In the genomic region with DNA sequence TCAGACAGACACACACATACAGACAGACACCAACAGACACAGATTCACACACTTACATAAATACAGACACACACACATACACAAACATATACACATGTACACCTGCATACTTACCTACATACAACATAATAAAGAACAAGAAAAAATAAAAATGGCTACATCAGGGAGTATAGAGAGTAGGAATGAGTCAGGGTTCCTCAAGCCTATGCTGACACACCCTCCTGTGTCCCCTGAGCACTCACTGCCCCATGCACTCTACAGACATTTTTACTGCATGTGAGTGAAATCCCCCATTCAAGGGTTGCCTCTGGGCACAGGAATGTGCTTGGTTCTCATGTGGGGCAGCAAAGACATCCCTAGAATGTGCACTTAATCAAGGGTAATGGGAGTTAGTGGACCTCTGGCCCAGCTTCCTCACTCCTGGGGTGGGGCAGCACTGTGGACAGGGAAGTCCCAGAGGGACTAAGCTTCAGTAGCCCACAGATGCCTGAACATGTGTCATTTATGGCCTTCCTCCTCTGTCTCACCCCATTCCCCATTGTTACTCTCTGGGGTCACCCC, we compare ENCODE assay signal across 23 cellular contexts.
"Had no signal": no experiment of that assay in that cellular context is flagged by ENCODE, and none has a peak within 500 bp of the region (broad histone marks: within the 10 kb centered on the region; RNA-seq: fewer than 3 reads in every experiment).

No MANE protein-coding gene starts in this region.

- H3K27me3 ChIP-seq: cardiac muscle cell, right atrium auricular region, testis, transverse colon had no signal

- H3K4me1 Mint-ChIP-seq: activated CD4-positive, alpha-beta T cell treated with anti-CD3 and anti-CD28 coated beads, Interleukin-2, amount 10 ng/mL, durations not matched to agents 24 days and 14 days; naive thymus-derived CD4-positive, alpha-beta T cell; stimulated activated naive B cell treated with anti-CD40 and anti-IgM and Interleukin-4, amounts not matched to agents 10 μg/mL and 1 μg/mL and 100 μg/mL, for 72 hours had no signal

- H3K27me3 Mint-ChIP-seq: activated CD4-positive, alpha-beta memory T cell treated with anti-CD3 and anti-CD28 coated beads for 36 hours; activated CD4-positive, alpha-beta T cell treated with anti-CD3 and anti-CD28 coated beads, Interleukin-2, amount 10 ng/mL, durations not matched to agents 24 days and 14 days; activated T-cell treated with anti-CD3 and anti-CD28 coated beads, Interleukin-2, amount 50 U/mL, for 24 hours had no signal

- H3K36me3 ChIP-seq: cardiac muscle cell, right atrium auricular region, transverse colon had no signal

- DNase-seq: activated CD4-positive, alpha-beta memory T cell treated with anti-CD3 and anti-CD28 coated beads for 36 hours; activated CD4-positive, alpha-beta T cell treated with anti-CD3 and anti-CD28 coated beads, Interleukin-2, amount 10 ng/mL, durations not matched to agents 24 days and 14 days; activated CD4-positive, CD25-positive, alpha-beta regulatory T cell treated with anti-CD3 and anti-CD28 coated beads, Interleukin-2, amount 50 U/mL, for 72 hours; activated CD8-positive, alpha-beta memory T cell treated with anti-CD3 and anti-CD28 coated beads, Interleukin-2, amount 50 U/mL, for 48 hours; activated gamma-delta T cell; activated naive CD4-positive, alpha-beta T cell treated with anti-CD3 and anti-CD28 coated beads, Interleukin-2, amount 50 U/mL, for 16 hours; activated T-cell treated with anti-CD3 and anti-CD28 coated beads, Interleukin-2, amount 50 U/mL, for 24 hours; cortex of kidney; effector memory CD8-positive, alpha-beta T cell; left cardiac atrium; left ventricle myocardium superior; naive thymus-derived CD4-positive, alpha-beta T cell; nucleus accumbens; psoas muscle; stimulated activated CD4-positive, alpha-beta T cell treated with anti-CD3 and anti-CD28 coated beads, Interleukin-15, amount 100 ng/mL, for 24 hours; stimulated activated CD4-positive, alpha-beta T cell treated with anti-CD3 and anti-CD28 coated beads, Interleukin-2, amount 100 ng/mL, for 24 hours; stimulated activated naive B cell treated with anti-CD40 and anti-IgM and Interleukin-4, amounts not matched to agents 10 μg/mL and 1 μg/mL and 100 μg/mL, for 72 hours; T-helper 2 cell; testis; transverse colon had no signal

- ATAC-seq: effector memory CD8-positive, alpha-beta T cell; left cardiac atrium; left ventricle myocardium superior; naive thymus-derived CD4-positive, alpha-beta T cell; psoas muscle; stimulated activated naive B cell treated with anti-CD40 and anti-IgM and Interleukin-4, amounts not matched to agents 10 μg/mL and 1 μg/mL and 100 μg/mL, for 72 hours had no signal

- H3K4me1 ChIP-seq: parathyroid adenoma, psoas muscle, testis, transverse colon had no signal

- H3K27ac Mint-ChIP-seq: activated CD4-positive, alpha-beta memory T cell treated with anti-CD3 and anti-CD28 coated beads for 36 hours; activated CD4-positive, alpha-beta T cell treated with anti-CD3 and anti-CD28 coated beads, Interleukin-2, amount 10 ng/mL, durations not matched to agents 24 days and 14 days; activated T-cell treated with anti-CD3 and anti-CD28 coated beads, Interleukin-2, amount 50 U/mL, for 24 hours; effector memory CD8-positive, alpha-beta T cell; naive thymus-derived CD4-positive, alpha-beta T cell; stimulated activated naive B cell treated with anti-CD40 and anti-IgM and Interleukin-4, amounts not matched to agents 10 μg/mL and 1 μg/mL and 100 μg/mL, for 72 hours had no signal

- H3K4me3 ChIP-seq: cardiac muscle cell, psoas muscle, right atrium auricular region, testis, transverse colon had no signal

- H3K9me3 Mint-ChIP-seq: activated CD4-positive, alpha-beta T cell treated with anti-CD3 and anti-CD28 coated beads, Interleukin-2, amount 10 ng/mL, durations not matched to agents 24 days and 14 days; activated T-cell treated with anti-CD3 and anti-CD28 coated beads, Interleukin-2, amount 50 U/mL, for 24 hours; stimulated activated naive B cell treated with anti-CD40 and anti-IgM and Interleukin-4, amounts not matched to agents 10 μg/mL and 1 μg/mL and 100 μg/mL, for 72 hours had no signal

- H3K27ac ChIP-seq: cardiac muscle cell, parathyroid adenoma, psoas muscle, right atrium auricular region, testis, transverse colon had no signal

- H3K4me3 Mint-ChIP-seq: activated CD4-positive, alpha-beta memory T cell treated with anti-CD3 and anti-CD28 coated beads for 36 hours; activated CD4-positive, alpha-beta T cell treated with anti-CD3 and anti-CD28 coated beads, Interleukin-2, amount 10 ng/mL, durations not matched to agents 24 days and 14 days; activated T-cell treated with anti-CD3 and anti-CD28 coated beads, Interleukin-2, amount 50 U/mL, for 24 hours; effector memory CD8-positive, alpha-beta T cell; naive thymus-derived CD4-positive, alpha-beta T cell; stimulated activated naive B cell treated with anti-CD40 and anti-IgM and Interleukin-4, amounts not matched to agents 10 μg/mL and 1 μg/mL and 100 μg/mL, for 72 hours had no signal

- H3K36me3 Mint-ChIP-seq: activated CD4-positive, alpha-beta memory T cell treated with anti-CD3 and anti-CD28 coated beads for 36 hours; naive thymus-derived CD4-positive, alpha-beta T cell; stimulated activated naive B cell treated with anti-CD40 and anti-IgM and Interleukin-4, amounts not matched to agents 10 μg/mL and 1 μg/mL and 100 μg/mL, for 72 hours had no signal

- H3K9me3 ChIP-seq: psoas muscle, right atrium auricular region, testis, transverse colon had no signal
